In genomic region chr4:39502659-39503035, GRCh38 we compare ENCODE assay signal across 1 cellular context.
TF ChIP-seq lines count a peak whose summit lies in the region.

No MANE protein-coding gene starts in this region.

TF ChIP-seq in HepG2, 621 proteins besides CTCF, POLR2A, EP300 and RAD21:
- peak; percentile 55 for TF ChIP-seq POLR2G (IDR thresholded peaks at IDR 0.05; ENCODE audit: low read depth, low read length)
